ENCODE assay signal across 25 cellular contexts in genomic region chr20:37418591-37418990, GRCh38.
"Had no signal": no experiment of that assay in that cellular context is flagged by ENCODE, and none has a peak within 500 bp of the region (broad histone marks: within the 10 kb centered on the region; RNA-seq: fewer than 3 reads in every experiment).

No MANE protein-coding gene starts in this region.

- H3K36me3 ChIP-seq: brain microvascular endothelial cell, SJCRH30 had no signal

- H3K9me3 ChIP-seq: SJCRH30 had no signal

- DNase-seq: activated CD4-positive, alpha-beta T cell treated with anti-CD3 and anti-CD28 coated beads, Interleukin-2, amount 10 ng/mL, durations not matched to agents 24 days and 14 days; activated CD4-positive, alpha-beta T cell treated with anti-CD3 and anti-CD28 coated beads, Interleukin-2, amount 50 U/mL, for 4 hours; activated CD8-positive, alpha-beta T cell treated with anti-CD3 and anti-CD28 coated beads for 36 hours; activated effector memory CD4-positive, alpha-beta T cell treated with anti-CD3 and anti-CD28 coated beads, Interleukin-2, amount 50 U/mL, for 16 hours; activated naive CD4-positive, alpha-beta T cell; activated naive CD4-positive, alpha-beta T cell treated with anti-CD3 and anti-CD28 coated beads, Interleukin-2, amount 50 U/mL, for 16 hours; activated naive CD8-positive, alpha-beta T cell treated with anti-CD3 and anti-CD28 coated beads for 36 hours; activated T-cell treated with anti-CD3 and anti-CD28 coated beads, Interleukin-2, amount 50 U/mL, for 1 hour; activated T-cell treated with anti-CD3 and anti-CD28 coated beads, Interleukin-2, amount 50 U/mL, for 72 hours; amniotic stem cell; aorta; brain microvascular endothelial cell; central memory CD4-positive, alpha-beta T cell; NCI-H1092 treated with DMSO at 0.1 percent for 48 hours; NCI-H1417 treated with DMSO at 0.1 percent for 48 hours; NCI-H1930; NCI-H2081 treated with DMSO at 0.1 percent for 48 hours; NCI-H345; NCI-H524 treated with DMSO at 0.1 percent for 48 hours; SHP77; SJCRH30 had no signal

- H3K27ac ChIP-seq: brain microvascular endothelial cell, SJCRH30, SK-N-MC had no signal

- ATAC-seq: activated T-cell treated with anti-CD3 and anti-CD28 coated beads, Interleukin-2, amount 50 U/mL, for 72 hours; activated T-helper 17 cell treated with anti-CD3 and anti-CD28 coated beads, Interleukin-2, amount 50 U/mL, for 72 hours; Panc1 had no signal

- H3K4me3 ChIP-seq: SJCRH30, SK-N-MC had no signal

- FAIRE-seq: TTC549 had no signal
